Comparison of ENCODE assay signal across 13 cellular contexts in genomic region chr11:47236482-47236881, GRCh38. TPM values are rescaled to one million over a fixed set of nuclear protein-coding genes. Genes with fewer than 3 reads are reported as not detected.
A peak's percentile ranks its signal among the peaks of the same experiment; 100 is the strongest.
DNase-seq lines count a peak whose midpoint lies in the region; ATAC-seq, FAIRE-seq and TF ChIP-seq lines count a peak whose summit lies in the region.
"Had no signal": no experiment of that assay in that cellular context is flagged by ENCODE, and none has a peak within 500 bp of the region (broad histone marks: within the 10 kb centered on the region; RNA-seq: fewer than 3 reads in every experiment).

No MANE protein-coding gene starts in this region.

- no peaks in the 10 kb centered on the region for H3K9me3 ChIP-seq in PC-3 (ENCODE audit: low read length)
- H3K9me3 ChIP-seq in H9 (ENCODE audit: control insufficient read depth, low read depth, low read length), result no peaks in the 10 kb centered on the region
- H3K9me3 ChIP-seq: BLaER1, tibial artery had no signal

- no peak overlapping the region for H2BK12ac ChIP-seq in H9 (ENCODE audit: insufficient read length, low read depth, low read length)

- no peaks in the 10 kb centered on the region for H3K9me2 ChIP-seq in PC-3 (replicated peaks; ENCODE audit: low read length)

- no peak for ATAC-seq in PC-3

- no peaks in the 10 kb centered on the region for H3K27me3 Mint-ChIP-seq in activated T-cell treated with anti-CD3 and anti-CD28 coated beads, Interleukin-2, amount 50 U/mL, for 24 hours
- no peaks in the 10 kb centered on the region for H3K27me3 Mint-ChIP-seq in H9 (ENCODE audit: low read depth)

- H3K4me1 Mint-ChIP-seq in activated T-cell treated with anti-CD3 and anti-CD28 coated beads, Interleukin-2, amount 50 U/mL, for 24 hours (ENCODE audit: low read depth), result peaks cover 32% of the 10 kb centered on the region
- peaks cover 0 to 9% of the 10 kb centered on the region in 2 experiments; a peak in 3 of 4 replicates for H3K4me1 Mint-ChIP-seq in H9

- H3K27ac Mint-ChIP-seq in activated T-cell treated with anti-CD3 and anti-CD28 coated beads, Interleukin-2, amount 50 U/mL, for 24 hours, result peak overlapping the region; percentile 66
- peak overlapping the region in 1 of 3 experiments; percentile 8; a peak in 2 of 7 replicates for H3K27ac Mint-ChIP-seq in H9

- no peak overlapping the region for H3K23ac ChIP-seq in H9 (ENCODE audit: insufficient read length, low read depth, low read length)

- no peak overlapping the region for H3K18ac ChIP-seq in H9 (ENCODE audit: insufficient read length, low read depth, low read length)

- no peak overlapping the region for H2BK120ac ChIP-seq in H9 (ENCODE audit: low read depth, low read length, poor library complexity, severe bottlenecking)

- no peaks in the 10 kb centered on the region for H3K79me1 ChIP-seq in H9 (ENCODE audit: insufficient read depth, low read depth, low read length, poor library complexity, severe bottlenecking)

- peaks cover 91% of the 10 kb centered on the region for H3K36me3 Mint-ChIP-seq in activated T-cell treated with anti-CD3 and anti-CD28 coated beads, Interleukin-2, amount 50 U/mL, for 24 hours (ENCODE audit: low read depth)
- H3K36me3 Mint-ChIP-seq in H9 (ENCODE audit: insufficient read depth in 1 of 3, low read depth in 3 of 3), result peaks cover 3 to 70% (median 56%) of the 10 kb centered on the region in 3 experiments; a peak in 5 of 7 replicates

- no peak overlapping the region for H3K14ac ChIP-seq in H9 (ENCODE audit: insufficient read depth, low read length)

- no TSS peak for BruUV-seq in PC-3 (replicated peaks; lab: Mats Ljungman, UMichigan)

- no peak overlapping the region for H3K4me3 ChIP-seq in PC-3 (ENCODE audit: low read length)
- no peak overlapping the region for H3K4me3 ChIP-seq in bronchial epithelial cell (ENCODE audit: low read depth, low read length)
- H3K4me3 ChIP-seq in skeletal muscle cell (ENCODE audit: low read depth, low read length), result no peak overlapping the region
- H3K4me3 ChIP-seq: BLaER1, tibial artery had no signal

- DNase-seq in activated T-cell treated with anti-CD3 and anti-CD28 coated beads, Interleukin-2, amount 50 U/mL, for 24 hours, result no peak
- no peak for DNase-seq in activated T-cell treated with anti-CD3 and anti-CD28 coated beads for 4 hours
- peak; percentile 52 for DNase-seq in PC-3
- DNase-seq in bronchial epithelial cell (ENCODE audit: low read depth), result peak; percentile 58
- peak; percentile 46 for DNase-seq in skeletal muscle cell (ENCODE audit: low read depth)
- DNase-seq in H9, result no peak
- DNase-seq in NAMALWA (ENCODE audit: low spot score), result no peak
- no peak for DNase-seq in kidney glomerular epithelial cell (lab: John Stamatoyannopoulos, UW)
- DNase-seq: activated CD4-positive, alpha-beta T cell treated with anti-CD3 and anti-CD28 coated beads, Interleukin-2, amount 50 U/mL, for 48 hours; brain microvascular endothelial cell; NCI-H1105 treated with DMSO at 0.1 percent for 48 hours had no signal

- CTCF ChIA-PET in PC-3 (lab: Charles Lee), result no interaction called here

- H3K4me1 ChIP-seq in PC-3 (ENCODE audit: insufficient read depth, low read length) (peaks cover 43% of the 10 kb centered on the region), H9 (ENCODE audit: insufficient read depth, low read length) (no peaks in the 10 kb centered on the region)
- H3K4me1 ChIP-seq: tibial artery had no signal

- no peak overlapping the region for H4K5ac ChIP-seq in H9 (ENCODE audit: insufficient read length, low read depth, low read length)

- H3K79me2 ChIP-seq in PC-3 (ENCODE audit: low read length) (0 out of 2 replicates have a peak, but pooled peaks cover 4% of the 10 kb centered on the region), H9 (ENCODE audit: insufficient read depth, low read length) (no peaks in the 10 kb centered on the region)

- POLR2A ChIA-PET in PC-3 (lab: Charles Lee; ENCODE audit: unreplicated experiment), result no interaction called here

- peaks cover 8% of the 10 kb centered on the region; the same call in 1 of the 2 replicates for H3K36me3 ChIP-seq in PC-3 (ENCODE audit: low read depth, low read length)
- peaks cover 18% of the 10 kb centered on the region for H3K36me3 ChIP-seq in bronchial epithelial cell (ENCODE audit: control insufficient read depth, insufficient read depth, low read length)

- no peaks in the 10 kb centered on the region for H3K23me2 ChIP-seq in H9 (ENCODE audit: insufficient read length, low read depth, low read length, poor library complexity, severe bottlenecking)

- no peak overlapping the region for H3K27ac ChIP-seq in PC-3 (ENCODE audit: low read length)
- H3K27ac ChIP-seq in H9 (ENCODE audit: insufficient read length, low read depth, low read length), result no peak overlapping the region
- H3K27ac ChIP-seq: BLaER1, brain microvascular endothelial cell, tibial artery had no signal

- H2AK5ac ChIP-seq in H9 (ENCODE audit: insufficient read length, low read length), result no peak overlapping the region

- no peak for TF ChIP-seq CTCF in PC-3 (conservative IDR thresholded peaks at IDR 0.05; ENCODE audit: low read depth, low read length)
- TF ChIP-seq CTCF in bronchial epithelial cell (IDR thresholded peaks at IDR 0.05; ENCODE audit: insufficient read depth, low read length, severe bottlenecking), result no peak
- no peak for TF ChIP-seq CTCF in H9 (conservative IDR thresholded peaks at IDR 0.05)

- H2BK5ac ChIP-seq in H9 (ENCODE audit: insufficient read length, low read length), result no peak overlapping the region

- H3K4ac ChIP-seq in H9 (ENCODE audit: low read depth, low read length), result no peak overlapping the region

- H3K4me3 Mint-ChIP-seq in activated T-cell treated with anti-CD3 and anti-CD28 coated beads, Interleukin-2, amount 50 U/mL, for 24 hours, result no peak overlapping the region
- H3K4me3 Mint-ChIP-seq in H9, result no peak overlapping the region

- H4K20me1 ChIP-seq in PC-3 (ENCODE audit: low read length) (no peaks in the 10 kb centered on the region), H9 (ENCODE audit: control insufficient read depth, insufficient read depth, insufficient read length) (no peaks in the 10 kb centered on the region)
- H4K20me1 ChIP-seq: BLaER1 had no signal

- no peak overlapping the region for H2BK15ac ChIP-seq in H9 (ENCODE audit: low read depth, low read length)

- H3K9me3 Mint-ChIP-seq in activated T-cell treated with anti-CD3 and anti-CD28 coated beads, Interleukin-2, amount 50 U/mL, for 24 hours, result no peaks in the 10 kb centered on the region
- H3K9me3 Mint-ChIP-seq in H9, result no peaks in the 10 kb centered on the region

- no peak overlapping the region for H4K8ac ChIP-seq in H9 (replicated peaks; ENCODE audit: insufficient read length, low read depth, low read length)

- H2AFZ ChIP-seq in PC-3 (ENCODE audit: low read length), result no peak overlapping the region
- H2AFZ ChIP-seq in H9 (ENCODE audit: low read length), result no peak overlapping the region

- H3K56ac ChIP-seq in H9 (ENCODE audit: insufficient read length, low read depth, low read length), result no peak overlapping the region

- no CpG with 5 or more reads among the region's 5 CpGs for WGBS in H9 (ENCODE audit: extremely low coverage, insufficient read length, low lambda C conversion rate)

- peak overlapping the region; percentile 51 for H3K4me2 ChIP-seq in PC-3 (ENCODE audit: low read length)
- H3K4me2 ChIP-seq in H9 (ENCODE audit: insufficient read depth, insufficient read length, low read length), result no peak overlapping the region
- H3K4me2 ChIP-seq: BLaER1 had no signal

- H3T11ph ChIP-seq in H9 (ENCODE audit: low read length), result no peak overlapping the region

- intact Hi-C loops in PC-3 (cut with micrococcal nuclease), result no loop called here

- no peak for FAIRE-seq in bronchial epithelial cell (lab: Jason Lieb, UNC)

- H2BK20ac ChIP-seq in H9 (ENCODE audit: low read depth, low read length, poor library complexity, severe bottlenecking), result no peak overlapping the region

- H3K9ac ChIP-seq in PC-3 (ENCODE audit: low read length) (no peak overlapping the region), H9 (ENCODE audit: extremely low read depth, insufficient read length, low read length) (no peak overlapping the region)
- H3K9ac ChIP-seq: BLaER1 had no signal

- H4K91ac ChIP-seq in H9 (ENCODE audit: insufficient read length, low read depth, low read length), result no peak overlapping the region

- no peaks in the 10 kb centered on the region for H3K27me3 ChIP-seq in PC-3 (ENCODE audit: low read length)
- no peaks in the 10 kb centered on the region for H3K27me3 ChIP-seq in bronchial epithelial cell (ENCODE audit: control insufficient read depth, insufficient read depth, low read length)
- H3K27me3 ChIP-seq in H9 (ENCODE audit: insufficient read depth, low read length), result no peaks in the 10 kb centered on the region
- H3K27me3 ChIP-seq: BLaER1, brain microvascular endothelial cell, tibial artery had no signal

- peaks cover 5% of the 10 kb centered on the region for H3F3A ChIP-seq in PC-3 (ENCODE audit: low read length, unreplicated experiment)

RNA-seq across cellular contexts. Expression of gene ACP2, which starts 12.1 kb away (rescaled TPM):
- 24.2 and 26.6 TPM in 2 replicates for total RNA-seq in PC-3 (2014; rRNA removed)
- total RNA-seq in bronchial epithelial cell, result 8.4 and 13.1 TPM in 2 replicates
- 29.3 and 29.5 TPM in 2 replicates for total RNA-seq in H9 (2021)

RNA-seq across cellular contexts. Expression of gene NR1H3, which starts 21.3 kb away (rescaled TPM):
- total RNA-seq in PC-3 (2014; rRNA removed) (14.2 and 31.6 TPM in 2 replicates), bronchial epithelial cell (9.5 and 10.1 TPM in 2 replicates), H9 (2021) (25.2 and 26.3 TPM in 2 replicates)

RNA-seq across cellular contexts. Expression of gene DDB2, which starts 21.7 kb away (rescaled TPM):
- total RNA-seq in PC-3 (2014; rRNA removed), result 45.4 and 54.5 TPM in 2 replicates
- 31.5 and 39.0 TPM in 2 replicates for total RNA-seq in bronchial epithelial cell
- total RNA-seq in H9 (2021), result 65.0 and 67.0 TPM in 2 replicates

RNA-seq across cellular contexts. Expression of gene MADD, which starts 33.5 kb away (rescaled TPM):
- total RNA-seq in PC-3 (2014; rRNA removed) (23.1 and 26.4 TPM in 2 replicates), bronchial epithelial cell (8.4 and 9.0 TPM in 2 replicates), H9 (2021) (36.9 and 41.0 TPM in 2 replicates)

RNA-seq across cellular contexts. Expression of gene PACSIN3, which starts 50.2 kb away (rescaled TPM):
- total RNA-seq in PC-3 (2014; rRNA removed), result 83.9 and 129 TPM in 2 replicates
- 63.2 and 97.1 TPM in 2 replicates for total RNA-seq in bronchial epithelial cell
- 62.2 and 63.0 TPM in 2 replicates for total RNA-seq in H9 (2021)

Comparison
In these comparisons a context has a peak if more than half of its experiments do, and no peak if none do; other contexts are left out.
1. DNase-seq: peak in PC-3 (single experiment), bronchial epithelial cell (single experiment) and skeletal muscle cell (single experiment); none in activated T-cell treated with anti-CD3 and anti-CD28 coated beads, Interleukin-2, amount 50 U/mL, for 24 hours (single experiment), activated T-cell treated with anti-CD3 and anti-CD28 coated beads for 4 hours (single experiment), H9 (single experiment), NAMALWA (single experiment) and kidney glomerular epithelial cell (single experiment).